ENCODE assay signal across 1 cellular context in the genomic region with DNA sequence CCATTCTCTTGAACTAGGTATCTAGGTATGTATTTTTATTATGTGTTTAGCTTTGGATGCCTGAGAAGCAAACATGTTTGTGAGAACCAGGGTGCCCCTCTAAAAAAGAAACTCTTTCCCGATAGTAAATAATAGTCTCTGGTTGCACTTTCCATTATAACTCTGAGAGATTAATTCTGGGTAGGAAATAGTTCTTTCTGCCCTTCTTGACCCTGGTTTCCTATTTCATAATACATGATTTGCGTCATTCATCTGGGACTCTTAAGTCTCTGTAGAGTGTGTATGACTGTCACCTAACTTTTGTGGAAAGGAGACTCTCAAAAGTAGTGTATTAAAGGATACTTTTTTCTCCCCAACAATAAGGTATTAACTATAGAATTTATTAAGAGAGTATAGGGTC.
TF ChIP-seq lines count a peak whose summit lies in the region.

No MANE protein-coding gene starts in this region.

TF ChIP-seq in HEK293, 187 proteins besides CTCF, POLR2A, EP300 and RAD21 (continued from another document):
- TF ChIP-seq ZBTB10 (tag by site-specific recombination; IDR thresholded peaks at IDR 0.05), result no peak
- TF ChIP-seq, protein P1, sequence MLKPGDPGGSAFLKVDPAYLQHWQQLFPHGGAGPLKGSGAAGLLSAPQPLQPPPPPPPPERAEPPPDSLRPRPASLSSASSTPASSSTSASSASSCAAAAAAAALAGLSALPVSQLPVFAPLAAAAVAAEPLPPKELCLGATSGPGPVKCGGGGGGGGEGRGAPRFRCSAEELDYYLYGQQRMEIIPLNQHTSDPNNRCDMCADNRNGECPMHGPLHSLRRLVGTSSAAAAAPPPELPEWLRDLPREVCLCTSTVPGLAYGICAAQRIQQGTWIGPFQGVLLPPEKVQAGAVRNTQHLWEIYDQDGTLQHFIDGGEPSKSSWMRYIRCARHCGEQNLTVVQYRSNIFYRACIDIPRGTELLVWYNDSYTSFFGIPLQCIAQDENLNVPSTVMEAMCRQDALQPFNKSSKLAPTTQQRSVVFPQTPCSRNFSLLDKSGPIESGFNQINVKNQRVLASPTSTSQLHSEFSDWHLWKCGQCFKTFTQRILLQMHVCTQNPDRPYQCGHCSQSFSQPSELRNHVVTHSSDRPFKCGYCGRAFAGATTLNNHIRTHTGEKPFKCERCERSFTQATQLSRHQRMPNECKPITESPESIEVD (tag by site-specific recombination; IDR thresholded peaks at IDR 0.05), result peak; percentile 13; the same call in 1 of the 2 replicates
- TF ChIP-seq ZNF184 (tag by site-specific recombination; IDR thresholded peaks at IDR 0.05), result no peak
- no peak for TF ChIP-seq ZNF571 (tag by site-specific recombination; IDR thresholded peaks at IDR 0.05)
- TF ChIP-seq ZFP37 (tag by site-specific recombination; IDR thresholded peaks at IDR 0.05), result no peak
- TF ChIP-seq ZNF324 (tag by site-specific recombination; IDR thresholded peaks at IDR 0.05), result no peak
- TF ChIP-seq ZIC2 (tag by site-specific recombination; IDR thresholded peaks at IDR 0.05), result no peak
